Comparison of ENCODE assay signal across 8 cellular contexts in genomic region chr15:65054333-65055200, GRCh38. TPM values are rescaled to one million over a fixed set of nuclear protein-coding genes. Genes with fewer than 3 reads are reported as not detected.
A peak's percentile ranks its signal among the peaks of the same experiment; 100 is the strongest.
DNase-seq lines count a peak whose midpoint lies in the region; ATAC-seq, FAIRE-seq and TF ChIP-seq lines count a peak whose summit lies in the region.

No MANE protein-coding gene starts in this region.

- WGBS in lower leg skin, 2 donors = 69 to 88% methylated on average over 21 to 24 of the region's 26 CpGs

- H3K4me3 ChIP-seq in AG09309 (ENCODE audit: control insufficient read depth, low read depth, low read length) = no peak overlapping the region
- no peak overlapping the region for H3K4me3 ChIP-seq in lower leg skin (ENCODE audit: low read depth, poor library complexity, severe bottlenecking)

- intact Hi-C loops in lower leg skin (cut with DNase I; ENCODE audit: low total_unique reads) = loop anchor here (5.0 kb wide), 1 partner anchor 48 kb away; no protein-coding TSS in a partner anchor

- peak; percentile 99 for TF ChIP-seq CTCF in AG09309 (IDR thresholded peaks at IDR 0.05; ENCODE audit: control insufficient read depth, insufficient read depth, low read depth, low read length, missing control alignments)
- TF ChIP-seq CTCF in lower leg skin (IDR thresholded peaks at IDR 0.05) = peak in 1 of 3 donors; percentile 51

- peak; percentile 24 for DNase-seq in AG09309 (ENCODE audit: low read depth)
- DNase-seq in GM18507 (ENCODE audit: extremely low spot score, insufficient read length, low read depth) = peak; percentile 68
- peak; percentile 48 for DNase-seq in NCI-H2196 (lab: John Stamatoyannopoulos, UW; ENCODE audit: unreplicated experiment)
- peak; percentile 41 to 50 for DNase-seq in activated CD4-positive, alpha-beta T cell treated with anti-CD3 and anti-CD28 coated beads for 4 hours
- peak; percentile 59 for DNase-seq in dedifferentiated amniotic fluid mesenchymal stem cell (ENCODE audit: extremely low spot score)
- DNase-seq in lower leg skin (ENCODE audit: low spot score in 2 of 2) = peak; percentile 62 to 92
- peak; percentile 18 to 43 for DNase-seq in stimulated activated CD8-positive, alpha-beta memory T cell treated with anti-CD3 and anti-CD28 coated beads, Interleukin-15, amount 100 ng/mL, for 48 hours (ENCODE audit: low read depth in 2 of 2)

- FAIRE-seq in GM18507 (lab: Jason Lieb, UNC) = peak; percentile 83

- no peak for ATAC-seq in GM21737 (IDR thresholded peaks at IDR 0.05; ENCODE audit: unreplicated experiment)

- no peak for TF ChIP-seq POLR2A in lower leg skin (IDR thresholded peaks at IDR 0.05)

RNA-seq across cellular contexts. Expression of gene SLC51B, which starts 9.4 kb away (rescaled TPM):
- total RNA-seq in lower leg skin = under 1 TPM in 1 of 4 donors, not detected in 3; 0.65 TPM

RNA-seq across cellular contexts. Expression of gene RASL12, which starts 13.2 kb away (rescaled TPM):
- 10 to 100 TPM in 1 of 4 donors, 1 to 10 TPM in 3; 1.7 to 18.9 (median 7.7) TPM for total RNA-seq in lower leg skin

RNA-seq across cellular contexts. Expression of gene KBTBD13, which starts 22.0 kb away (rescaled TPM):
- not detected for total RNA-seq in lower leg skin

RNA-seq across cellular contexts. Expression of gene MTFMT, which starts 25.1 kb away (rescaled TPM):
- total RNA-seq in lower leg skin = 10 to 100 TPM; 12.3 to 21.9 (median 15.0) TPM

Comparison
In these comparisons a context has a peak if more than half of its experiments do, and no peak if none do; other contexts are left out.
1. DNase-seq: peak in every context shown above with its lines; median percentile 77 in lower leg skin; 68 in GM18507; 59 in dedifferentiated amniotic fluid mesenchymal stem cell; 48 in NCI-H2196; 46 in activated CD4-positive, alpha-beta T cell treated with anti-CD3 and anti-CD28 coated beads for 4 hours; 30 in stimulated activated CD8-positive, alpha-beta memory T cell treated with anti-CD3 and anti-CD28 coated beads, Interleukin-15, amount 100 ng/mL, for 48 hours; 24 in AG09309.